In the genomic region with DNA sequence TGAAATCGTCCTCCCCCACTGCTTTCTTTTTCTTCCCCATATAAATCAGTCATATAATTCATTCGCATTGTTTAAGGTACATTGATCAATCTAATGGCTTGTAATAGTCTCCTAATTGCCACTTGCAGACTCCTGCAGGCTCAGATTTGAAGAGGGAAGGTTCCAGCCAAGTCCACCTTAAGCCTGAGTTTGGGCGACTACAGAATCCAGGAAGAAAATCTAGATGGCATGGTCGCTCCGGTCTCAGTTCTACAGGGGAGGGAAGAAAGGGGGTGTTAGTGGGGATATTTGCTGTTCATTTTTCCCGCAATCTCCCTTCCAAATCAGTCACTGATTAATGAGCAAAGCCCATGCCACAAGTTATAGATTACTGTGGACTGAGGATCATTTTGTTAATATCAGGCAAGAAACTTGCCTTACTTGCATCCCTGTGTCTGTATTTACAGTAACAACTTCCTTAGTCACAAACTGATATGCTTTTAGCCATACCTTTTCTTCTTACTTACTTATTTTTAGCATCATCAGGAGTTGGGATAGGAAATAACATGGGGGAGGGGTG, we compare ENCODE assay signal across 25 cellular contexts. TPM values are rescaled to one million over a fixed set of nuclear protein-coding genes. Genes with fewer than 3 reads are reported as not detected.
DNase-seq lines count a peak whose midpoint lies in the region; ATAC-seq, FAIRE-seq and TF ChIP-seq lines count a peak whose summit lies in the region.
"Had no signal": no experiment of that assay in that cellular context is flagged by ENCODE, and none has a peak within 500 bp of the region (broad histone marks: within the 10 kb centered on the region; RNA-seq: fewer than 3 reads in every experiment).

No MANE protein-coding gene starts in this region.

- 48 to 55% methylated on average over 6 of the region's 6 CpGs for whole genome bisulfite sequencing in GM23248 (ENCODE audit: low coverage in 1 of 2, low lambda C conversion rate in 2 of 2, missing lambda C conversion rate in 2 of 2), 2 experiments
- 9 to 26% methylated on average over 5 to 6 of the region's 6 CpGs for WGBS in ectodermal cell, 2 experiments
- WGBS in mesodermal cell (ENCODE audit: insufficient coverage in 2 of 2), 2 experiments: 14% methylated on average over 1 of the region's 6 CpGs; no CpG with 5 or more reads in 1 of the 2 experiments

- CTCF ChIA-PET in AG04449 (lab: Yijun Ruan, JAX): interaction anchor here (1.7 kb wide), 1 partner anchor 12 kb away, joined by 6 read pairs; no protein-coding TSS in a partner anchor
- CTCF ChIA-PET in activated naive CD4-positive, alpha-beta T cell treated with anti-CD3 and anti-CD28 coated beads for 36 hours (lab: Charles Lee): interaction anchor here (1.2 to 1.7 kb wide), 2 partner anchors 11 to 12 kb away, joined by 3 to 5 read pairs; no protein-coding TSS in a partner anchor

- DNase-seq in AG04449 (ENCODE audit: low read depth, low spot score) (no peak), GM23248 (no peak), H54 (ENCODE audit: insufficient read length, low spot score) (no peak), C1 segment of cervical spinal cord (lab: John Stamatoyannopoulos, UW) (no peak)
- DNase-seq in activated naive CD4-positive, alpha-beta T cell treated with anti-CD3 and anti-CD28 coated beads for 36 hours: no peak
- DNase-seq: activated CD4-positive, CD25-positive, alpha-beta regulatory T cell; anterior cingulate cortex; cerebellar nuclear complex; hypothalamus; left colon; NCI-H2171; NCI-H526 treated with DMSO at 0.1 percent for 48 hours; posterior cingulate gyrus; SIG-M5; stimulated activated CD4-positive, alpha-beta T cell treated with anti-CD3 and anti-CD28 coated beads, Interleukin-2, amount 100 ng/mL, for 48 hours had no signal

- no peaks in the 10 kb centered on the region for H4K20me1 ChIP-seq in GM23248 (ENCODE audit: insufficient read depth)

- no peaks in the 10 kb centered on the region for H3K79me2 ChIP-seq in GM23248 (ENCODE audit: insufficient read depth)

- H3K36me3 ChIP-seq in GM23248 (ENCODE audit: low read depth) (no peaks in the 10 kb centered on the region), ectodermal cell (ENCODE audit: control insufficient read depth, insufficient read depth, low read length) (no peaks in the 10 kb centered on the region), mesodermal cell (ENCODE audit: control insufficient read depth, insufficient read depth, low read length) (no peaks in the 10 kb centered on the region)

- peak overlapping the region; percentile 72 for H2AFZ ChIP-seq in GM23248

- TF ChIP-seq POLR2A in H54 (IDR thresholded peaks at IDR 0.05; ENCODE audit: low read depth, low read length): no peak

- H3K27me3 Mint-ChIP-seq in activated naive CD4-positive, alpha-beta T cell treated with anti-CD3 and anti-CD28 coated beads for 36 hours (ENCODE audit: low read depth): peaks cover 92% of the 10 kb centered on the region

- no peak for TF ChIP-seq CTCF in AG04449 (IDR thresholded peaks at IDR 0.05; ENCODE audit: insufficient read depth, low read length, missing control alignments)

- in situ Hi-C loops in GM23248 (cut with MboI): loop anchor here (25.0 kb wide), 1 partner anchor 917 kb away; no protein-coding TSS in a partner anchor

- H3K9me2 ChIP-seq in GM23248 (ENCODE audit: insufficient read depth): no peaks in the 10 kb centered on the region

- no peaks in the 10 kb centered on the region for H3F3A ChIP-seq in GM23248 (ENCODE audit: insufficient read depth)

- intact Hi-C loops in activated naive CD4-positive, alpha-beta T cell treated with anti-CD3 and anti-CD28 coated beads for 36 hours (cut with micrococcal nuclease): loop anchor here (5.0 kb wide), 3 partner anchors 192 to 972 kb away; no protein-coding TSS in a partner anchor

- POLR2A ChIA-PET in AG04449 (lab: Yijun Ruan, JAX): no interaction called here

- H3K4me3 ChIP-seq in AG04449 (ENCODE audit: low read depth, low read length) (peak overlapping the region; percentile 42; the same call in 1 of the 2 replicates), GM23248 (peak overlapping the region; percentile 56; the same call in 1 of the 2 replicates), ectodermal cell (ENCODE audit: insufficient read depth, low read depth, low read length) (peak overlapping the region; percentile 18), mesodermal cell (ENCODE audit: extremely low read depth, insufficient read depth, low read length, poor library complexity, severe bottlenecking) (peak overlapping the region; percentile 25)

- H3K9ac ChIP-seq in GM23248: 0 out of 2 replicates have a peak overlapping the region, but pooled peaks have one; percentile 42

- H3K4me3 Mint-ChIP-seq in activated naive CD4-positive, alpha-beta T cell treated with anti-CD3 and anti-CD28 coated beads for 36 hours: no peak overlapping the region
- H3K4me3 Mint-ChIP-seq: T-helper 1 cell treated with Interleukin-12 subunit alpha and Interleukin-12 subunit beta and Interleukin-4 antibody, amounts not matched to agents 30 μg/mL and 1 μg/mL, for 36 hours had no signal

- no peaks in the 10 kb centered on the region for H3K36me3 Mint-ChIP-seq in activated naive CD4-positive, alpha-beta T cell treated with anti-CD3 and anti-CD28 coated beads for 36 hours (ENCODE audit: low read depth)

- no peaks in the 10 kb centered on the region for H3K9me3 Mint-ChIP-seq in activated naive CD4-positive, alpha-beta T cell treated with anti-CD3 and anti-CD28 coated beads for 36 hours
- H3K9me3 Mint-ChIP-seq: activated T-helper 2 cell treated with anti-CD3 and anti-CD28 coated beads, Interferon-gamma antibody, Interleukin-2, Interleukin-4, amounts not matched to agents 10 μg/mL and 5 μg/mL and 100 μg/mL, durations not matched to agents 14 hours and 24 hours and 36 hours; T-helper 1 cell treated with Interleukin-12 subunit alpha and Interleukin-12 subunit beta and Interleukin-4 antibody, amounts not matched to agents 30 μg/mL and 1 μg/mL, for 36 hours had no signal

- H3K4me2 ChIP-seq in GM23248 (ENCODE audit: unreplicated experiment): no peak overlapping the region

- ATAC-seq in GM18868 (IDR thresholded peaks at IDR 0.05; ENCODE audit: unreplicated experiment): no peak
- ATAC-seq: left colon had no signal

- no peaks in the 10 kb centered on the region for H3K9me3 ChIP-seq in GM23248 (ENCODE audit: low read depth)
- no peaks in the 10 kb centered on the region for H3K9me3 ChIP-seq in ectodermal cell (ENCODE audit: control insufficient read depth, low read length)
- H3K9me3 ChIP-seq in mesodermal cell (ENCODE audit: control insufficient read depth, low read length): no peaks in the 10 kb centered on the region

- H3K27me3 ChIP-seq in GM23248 (replicated peaks; ENCODE audit: insufficient read depth) (peaks cover 40% of the 10 kb centered on the region), ectodermal cell (ENCODE audit: control insufficient read depth, insufficient read depth, low read length, poor library complexity, severe bottlenecking) (peaks cover 97% of the 10 kb centered on the region)

- H3K4me1 ChIP-seq in GM23248 (ENCODE audit: insufficient read depth): 0 out of 2 replicates have a peak, but pooled peaks cover 7% of the 10 kb centered on the region
- H3K4me1 ChIP-seq in ectodermal cell (ENCODE audit: control insufficient read depth, insufficient read depth, low read length): peaks cover 37% of the 10 kb centered on the region
- H3K4me1 ChIP-seq in mesodermal cell (ENCODE audit: control insufficient read depth, insufficient read depth, low read length, poor library complexity, severe bottlenecking): peaks cover 30% of the 10 kb centered on the region

- no peak for FAIRE-seq in H54 (lab: Jason Lieb, UNC)

- H3K27ac Mint-ChIP-seq in activated naive CD4-positive, alpha-beta T cell treated with anti-CD3 and anti-CD28 coated beads for 36 hours: no peak overlapping the region
- H3K27ac Mint-ChIP-seq: activated T-helper 2 cell treated with anti-CD3 and anti-CD28 coated beads, Interferon-gamma antibody, Interleukin-2, Interleukin-4, amounts not matched to agents 10 μg/mL and 5 μg/mL and 100 μg/mL, durations not matched to agents 14 hours and 24 hours and 36 hours; T-helper 1 cell treated with Interleukin-12 subunit alpha and Interleukin-12 subunit beta and Interleukin-4 antibody, amounts not matched to agents 30 μg/mL and 1 μg/mL, for 36 hours had no signal

- peaks cover 46% of the 10 kb centered on the region for H3K4me1 Mint-ChIP-seq in activated naive CD4-positive, alpha-beta T cell treated with anti-CD3 and anti-CD28 coated beads for 36 hours (ENCODE audit: low read depth)

- H3K27ac ChIP-seq in GM23248: no peak overlapping the region
- H3K27ac ChIP-seq in ectodermal cell (ENCODE audit: insufficient read depth, low read depth, low read length, poor library complexity, severe bottlenecking): no peak overlapping the region
- no peak overlapping the region for H3K27ac ChIP-seq in mesodermal cell (ENCODE audit: low read depth, low read length, severe bottlenecking)

RNA-seq across cellular contexts. Expression of a gene that starts 5.5 kb away (rescaled TPM):
- not detected in 2 replicates for total RNA-seq in GM23248 (2014; rRNA removed; shearing (Covaris generic))
- not detected in 2 replicates for polyA plus RNA-seq in GM23248 (2016; fragmentation: Nextera tagmentation; extraction: Ambion mirVana)
- not detected for polyA plus RNA-seq in ectodermal cell (2013, experiment 1 of 4)
- polyA plus RNA-seq in ectodermal cell (2013, experiment 2 of 4): 0.16 TPM
- 0.53 TPM for polyA plus RNA-seq in ectodermal cell (2013, experiment 3 of 4)
- polyA plus RNA-seq in ectodermal cell (2013, experiment 4 of 4): 0.20 TPM
- polyA plus RNA-seq in mesodermal cell (2013, experiment 1 of 2): 0.29 TPM
- 0.40 TPM for polyA plus RNA-seq in mesodermal cell (2013, experiment 2 of 2)
- not detected for total RNA-seq in activated naive CD4-positive, alpha-beta T cell treated with anti-CD3 and anti-CD28 coated beads for 36 hours
- total RNA-seq: activated CD8-positive, alpha-beta memory T cell treated with anti-CD3 and anti-CD28 coated beads for 36 hours; activated T-helper 2 cell treated with anti-CD3 and anti-CD28 coated beads, Interferon-gamma antibody, Interleukin-2, Interleukin-4, amounts not matched to agents 10 μg/mL and 5 μg/mL and 100 μg/mL, durations not matched to agents 14 hours and 24 hours and 36 hours; G401; HT-29; left colon; mucosa of gallbladder; subcutaneous adipose tissue had no signal
